1 cellular context compared by ENCODE assay signal in the genomic region with DNA sequence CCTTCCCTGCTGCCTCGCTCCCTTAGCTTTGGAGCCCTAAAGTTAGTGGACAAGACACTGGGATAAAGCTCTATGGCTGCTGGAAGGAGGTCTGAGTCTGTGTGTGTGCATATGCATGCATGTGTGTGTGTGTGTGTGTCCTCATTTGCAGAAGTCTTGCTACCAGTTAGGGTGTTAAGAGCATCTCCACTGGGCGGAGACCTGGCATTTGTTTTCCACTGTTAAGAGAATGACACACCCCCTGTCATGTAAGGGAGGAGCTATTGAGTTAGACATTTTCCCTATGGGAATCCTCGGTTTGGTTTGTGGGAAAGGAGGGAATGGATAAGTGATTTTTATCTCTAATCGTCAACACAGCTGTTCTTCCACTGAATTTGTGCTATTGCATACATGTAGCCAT.
TF ChIP-seq lines count a peak whose summit lies in the region.

No MANE protein-coding gene starts in this region.

TF ChIP-seq in K562, 482 proteins besides CTCF, POLR2A, EP300 and RAD21:
- peak; percentile 53 for TF ChIP-seq PKNOX1 (IDR thresholded peaks at IDR 0.05)
- TF ChIP-seq PBX2 (CRISPR knock-in tag; IDR thresholded peaks at IDR 0.05; ENCODE audit: low read depth), result no peak
- peak; percentile 26; the same call in 1 of the 2 replicates for TF ChIP-seq PBX2 (tag; conservative IDR thresholded peaks at IDR 0.05; ENCODE audit: low read depth)
- no peak for TF ChIP-seq RBM17 (IDR thresholded peaks at IDR 0.05; ENCODE audit: borderline replicate concordance, low read depth, low read length)
